28 cellular contexts compared by ENCODE assay signal in genomic region chr6:22748681-22749080, GRCh38.
"Had no signal": no experiment of that assay in that cellular context is flagged by ENCODE, and none has a peak within 500 bp of the region (broad histone marks: within the 10 kb centered on the region; RNA-seq: fewer than 3 reads in every experiment).

No MANE protein-coding gene starts in this region.

- H3K4me1 ChIP-seq: esophagus muscularis mucosa, foreskin keratinocyte, gastrocnemius medialis had no signal

- DNase-seq: activated B cell treated with CpG ODN at 0.5 μM for 24 hours; activated CD4-positive, alpha-beta T cell treated with anti-CD3 and anti-CD28 coated beads for 48 hours; activated CD4-positive, alpha-beta T cell treated with anti-CD3 and anti-CD28 coated beads, Interleukin-2, amount 50 U/mL, for 1 hour; activated CD4-positive, alpha-beta T cell treated with anti-CD3 and anti-CD28 coated beads, Interleukin-2, amount 50 U/mL, for 48 hours; activated CD8-positive, alpha-beta memory T cell treated with anti-CD3 and anti-CD28 coated beads for 24 hours; activated CD8-positive, alpha-beta T cell treated with anti-CD3 and anti-CD28 coated beads for 36 hours; activated effector memory CD4-positive, alpha-beta T cell treated with Interleukin-2 at 50 U/mL for 16 hours; activated gamma-delta T cell treated with Interleukin-2 at 50 U/mL for 16 hours; activated naive CD4-positive, alpha-beta T cell treated with anti-CD3 and anti-CD28 coated beads, Interleukin-2, amount 50 U/mL, for 16 hours; activated naive CD4-positive, alpha-beta T cell treated with Interleukin-2 at 50 U/mL for 16 hours; activated T-cell treated with anti-CD3 and anti-CD28 coated beads, Interleukin-2, amount 50 U/mL, for 4 hours; amniotic stem cell; anterior cingulate cortex; brain microvascular endothelial cell; dorsolateral prefrontal cortex; effector memory CD4-positive, alpha-beta T cell; erythroblast; foreskin keratinocyte; gastrocnemius medialis; glutamatergic neuron; T-helper 1 cell; T-helper 17 cell; T1000; WERI-Rb-1 had no signal

- H3K27ac ChIP-seq: brain microvascular endothelial cell, coronary artery, dorsolateral prefrontal cortex, esophagus muscularis mucosa, foreskin keratinocyte, gastrocnemius medialis, WERI-Rb-1 had no signal

- H3K27me3 ChIP-seq: brain microvascular endothelial cell, esophagus muscularis mucosa, foreskin keratinocyte, gastrocnemius medialis had no signal

- H3K36me3 ChIP-seq: brain microvascular endothelial cell, esophagus muscularis mucosa, gastrocnemius medialis, WERI-Rb-1 had no signal

- ATAC-seq: activated CD4-positive, CD25-positive, alpha-beta regulatory T cell treated with anti-CD3 and anti-CD28 coated beads, Interleukin-2, amount 50 U/mL, for 24 hours; activated CD8-positive, alpha-beta T cell treated with anti-CD3 and anti-CD28 coated beads for 36 hours; activated T-cell treated with anti-CD3 and anti-CD28 coated beads, Interleukin-2, amount 50 U/mL, for 4 hours; activated T-helper 17 cell treated with anti-CD3 and anti-CD28 coated beads, Interleukin-2, amount 50 U/mL, for 72 hours; foreskin keratinocyte; gastrocnemius medialis; T-helper 17 cell had no signal

- H3K9me3 ChIP-seq: esophagus muscularis mucosa, gastrocnemius medialis had no signal

- H3K4me3 ChIP-seq: coronary artery, dorsolateral prefrontal cortex, esophagus muscularis mucosa, gastrocnemius medialis had no signal
